9 cellular contexts compared by ENCODE assay signal in the genomic region with DNA sequence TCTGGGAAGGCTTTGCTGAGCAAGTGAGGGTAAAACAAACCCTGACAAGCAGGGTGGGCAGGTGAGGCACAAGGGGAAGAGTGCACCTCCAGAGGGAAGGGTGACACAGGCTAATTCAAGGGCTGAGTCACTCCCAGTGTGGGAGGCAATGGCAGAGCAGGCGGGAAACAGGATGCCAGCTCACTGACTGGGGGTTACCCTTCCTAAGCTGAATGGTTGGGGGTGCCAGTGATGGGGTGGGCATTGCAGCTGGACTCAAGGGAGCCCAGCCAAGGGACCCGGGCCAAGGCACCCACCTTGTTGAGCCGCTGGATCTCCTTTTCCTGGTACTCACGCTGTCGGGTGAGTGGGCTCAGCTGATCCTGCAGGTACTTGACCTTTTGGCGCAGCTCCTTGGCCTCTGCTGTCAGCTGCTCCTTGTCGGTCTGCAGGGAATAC. TPM values are rescaled to one million over a fixed set of nuclear protein-coding genes. Genes with fewer than 3 reads are reported as not detected.
DNase-seq lines count a peak whose midpoint lies in the region; ATAC-seq and TF ChIP-seq lines count a peak whose summit lies in the region.
"Had no signal": no experiment of that assay in that cellular context is flagged by ENCODE, and none has a peak within 500 bp of the region (broad histone marks: within the 10 kb centered on the region; RNA-seq: fewer than 3 reads in every experiment).

No MANE protein-coding gene starts in this region.

- H3K9me3 ChIP-seq in adipocyte (ENCODE audit: control insufficient read depth, low read length) (no peaks in the 10 kb centered on the region), right lobe of liver (no peaks in the 10 kb centered on the region), Karpas-422 (ENCODE audit: low read length) (no peaks in the 10 kb centered on the region)

- peak overlapping the region in 1 of 2 donors; percentile 37 for H3K4me3 Mint-ChIP-seq in stimulated activated naive B cell treated with anti-CD40 and anti-IgM and Interleukin-4, amounts not matched to agents 10 μg/mL and 1 μg/mL and 100 μg/mL, for 72 hours
- H3K4me3 Mint-ChIP-seq: naive B cell had no signal

- no peaks in the 10 kb centered on the region for H3K9me2 ChIP-seq in Karpas-422 (replicated peaks; ENCODE audit: insufficient read depth, low read length)

- H3K4me3 ChIP-seq in adipocyte (ENCODE audit: low read length) (peak overlapping the region; percentile 51), right lobe of liver (no peak overlapping the region), Karpas-422 (ENCODE audit: low read length) (no peak overlapping the region)

- no peak for TF ChIP-seq CTCF in right lobe of liver (IDR thresholded peaks at IDR 0.05)

- H3K36me3 ChIP-seq in adipocyte (ENCODE audit: control insufficient read depth, insufficient read depth, low read length, severe bottlenecking) (peaks cover 72% of the 10 kb centered on the region), right lobe of liver (peaks cover 6 to 48% (median 16%) of the 10 kb centered on the region in 4 donors), Karpas-422 (ENCODE audit: insufficient read depth, low read length) (peaks cover 35% of the 10 kb centered on the region)

- peak overlapping the region; percentile 77 to 86 (median 77) for H3K27ac ChIP-seq in right lobe of liver
- H3K27ac ChIP-seq in Karpas-422 (ENCODE audit: low read length): no peak overlapping the region

- peaks cover 66 to 83% of the 10 kb centered on the region in 2 donors for H3K36me3 Mint-ChIP-seq in stimulated activated naive B cell treated with anti-CD40 and anti-IgM and Interleukin-4, amounts not matched to agents 10 μg/mL and 1 μg/mL and 100 μg/mL, for 72 hours

- H3K27me3 ChIP-seq in adipocyte (replicated peaks; ENCODE audit: control insufficient read depth, insufficient read depth, low read length): no peaks in the 10 kb centered on the region
- H3K27me3 ChIP-seq in right lobe of liver: no peaks in the 10 kb centered on the region
- no peaks in the 10 kb centered on the region for H3K27me3 ChIP-seq in Karpas-422 (ENCODE audit: low read length)

- peaks cover 22 to 31% of the 10 kb centered on the region in 2 donors for H3K4me1 Mint-ChIP-seq in stimulated activated naive B cell treated with anti-CD40 and anti-IgM and Interleukin-4, amounts not matched to agents 10 μg/mL and 1 μg/mL and 100 μg/mL, for 72 hours

- H3K4me2 ChIP-seq in Karpas-422 (ENCODE audit: low read depth, low read length, poor library complexity, severe bottlenecking): no peak overlapping the region

- peak; percentile 39 for DNase-seq in LHCN-M2 (ENCODE audit: low read depth)
- DNase-seq in adipocyte (ENCODE audit: low read depth): no peak
- no peak for DNase-seq in right lobe of liver
- no peak for DNase-seq in stimulated activated naive B cell treated with anti-CD40 and anti-IgM and Interleukin-4, amounts not matched to agents 10 μg/mL and 1 μg/mL and 100 μg/mL, for 72 hours
- no peak for DNase-seq in Karpas-422
- no peak for DNase-seq in GOT3 (lab: John Stamatoyannopoulos, UW)
- DNase-seq: naive B cell had no signal

- 29% methylated on average over 1 of the region's 7 CpGs for WGBS in right lobe of liver (ENCODE audit: insufficient coverage, low coverage, low lambda C conversion rate, missing lambda C conversion rate)

- no peaks in the 10 kb centered on the region for H3K79me2 ChIP-seq in Karpas-422 (ENCODE audit: low read length)

- H3K4me1 ChIP-seq in adipocyte (ENCODE audit: control insufficient read depth, insufficient read depth, low read length): peaks cover 39% of the 10 kb centered on the region
- peaks cover 0 to 61% (median 33%) of the 10 kb centered on the region in 4 donors for H3K4me1 ChIP-seq in right lobe of liver
- no peaks in the 10 kb centered on the region for H3K4me1 ChIP-seq in Karpas-422 (ENCODE audit: low read length)

- H3K9ac ChIP-seq in adipocyte (ENCODE audit: low read length) (peak overlapping the region; percentile 77), Karpas-422 (ENCODE audit: low read length) (no peak overlapping the region)

- H3K27ac Mint-ChIP-seq in stimulated activated naive B cell treated with anti-CD40 and anti-IgM and Interleukin-4, amounts not matched to agents 10 μg/mL and 1 μg/mL and 100 μg/mL, for 72 hours: peak overlapping the region; percentile 83

- H2AFZ ChIP-seq in Karpas-422 (ENCODE audit: low read length): no peak overlapping the region

- H3K9me3 Mint-ChIP-seq in stimulated activated naive B cell treated with anti-CD40 and anti-IgM and Interleukin-4, amounts not matched to agents 10 μg/mL and 1 μg/mL and 100 μg/mL, for 72 hours: no peaks in the 10 kb centered on the region
- H3K9me3 Mint-ChIP-seq: naive B cell had no signal

- no peak for TF ChIP-seq POLR2A in right lobe of liver (IDR thresholded peaks at IDR 0.05)

- ATAC-seq in right lobe of liver: peak in 1 of 4 donors; percentile 17
- ATAC-seq in stimulated activated naive B cell treated with anti-CD40 and anti-IgM and Interleukin-4, amounts not matched to agents 10 μg/mL and 1 μg/mL and 100 μg/mL, for 72 hours (replicated peaks): no peak
- ATAC-seq in HG03439 (IDR thresholded peaks at IDR 0.05; ENCODE audit: unreplicated experiment): no peak
- ATAC-seq in GM21825 (IDR thresholded peaks at IDR 0.05; ENCODE audit: unreplicated experiment): no peak

- 0 out of 2 replicates have a peak, but pooled peaks cover 5% of the 10 kb centered on the region for H4K20me1 ChIP-seq in Karpas-422 (ENCODE audit: insufficient read depth, low read depth, low read length)

- no peaks in the 10 kb centered on the region for H3K27me3 Mint-ChIP-seq in stimulated activated naive B cell treated with anti-CD40 and anti-IgM and Interleukin-4, amounts not matched to agents 10 μg/mL and 1 μg/mL and 100 μg/mL, for 72 hours
- H3K27me3 Mint-ChIP-seq: naive B cell had no signal

- intact Hi-C loops in right lobe of liver (cut with DNase I): no loop called here

RNA-seq across cellular contexts. Expression of gene GPX3, which starts 18.4 kb away (rescaled TPM):
- total RNA-seq in LHCN-M2 (2014; rRNA removed) (1.0 and 7.3 TPM in 2 replicates), right lobe of liver (100 to 1,000 TPM; 192 to 869 (median 343) TPM)
- 11.1 TPM for polyA plus RNA-seq in LHCN-M2 (2012)
- not detected in 2 replicates for total RNA-seq in Karpas-422 (2014; rRNA removed; shearing (Covaris generic); ENCODE audit: low replicate concordance)

RNA-seq across cellular contexts. Expression of gene TNIP1, which starts 42.0 kb away (rescaled TPM):
- total RNA-seq in LHCN-M2 (2014; rRNA removed): 151 and 186 TPM in 2 replicates
- 248 TPM for polyA plus RNA-seq in LHCN-M2 (2012)
- total RNA-seq in right lobe of liver: 100 to 1,000 TPM in 1 of 6 experiments, 10 to 100 TPM in 5; 70.1 to 155 (median 79.1) TPM
- total RNA-seq in Karpas-422 (2014; rRNA removed; shearing (Covaris generic); ENCODE audit: low replicate concordance): 106 and 205 TPM in 2 replicates

Comparison
In these comparisons a context has a peak if more than half of its experiments do, and no peak if none do; other contexts are left out.
1. RNA of gene GPX3, which starts 18.4 kb away (total RNA-seq): 192 to 869 TPM in right lobe of liver; 1.0 to 7.3 TPM in LHCN-M2 and not detected in Karpas-422; every median in the first group is over 10 times any median in the second.